13 cellular contexts compared by ENCODE assay signal in genomic region chr12:52425466-52425865, GRCh38. TPM values are rescaled to one million over a fixed set of nuclear protein-coding genes. Genes with fewer than 3 reads are reported as not detected.
"Had no signal": no experiment of that assay in that cellular context is flagged by ENCODE, and none has a peak within 500 bp of the region (broad histone marks: within the 10 kb centered on the region; RNA-seq: fewer than 3 reads in every experiment).

No MANE protein-coding gene starts in this region.

- H3K9me3 Mint-ChIP-seq: HFFc6, IgD-negative memory B cell had no signal

- H3K9me3 ChIP-seq: HAP-1 had no signal

- H3K27ac ChIP-seq: GM23248, HL-60, KMS-11 had no signal

- H2AFZ ChIP-seq: GM23248 had no signal

- H3K4me1 Mint-ChIP-seq: IgD-negative memory B cell had no signal

- ATAC-seq: HCT116, HepG2 had no signal

- DNase-seq: GM23248, GOT3, H7, HFFc6, KBM-7 had no signal

- H3K9ac ChIP-seq: GM23248, KMS-11 had no signal

- H3K36me3 ChIP-seq: HAP-1 had no signal

- H3K4me3 ChIP-seq: GM23248, HAP-1 had no signal

- H3K27ac Mint-ChIP-seq: HFFc6, IgD-negative memory B cell had no signal

- H3K4me3 Mint-ChIP-seq: HFFc6, IgD-negative memory B cell had no signal

- H3K4me2 ChIP-seq: KMS-11 had no signal

RNA-seq across cellular contexts. Expression of gene KRT75, which starts 8.7 kb away (rescaled TPM):
- total RNA-seq: GM23248, H7, HepG2, HFFc6, HT1080 had no signal
- polyA plus RNA-seq: GM23248, HepG2, IgD-negative memory B cell had no signal

RNA-seq across cellular contexts. Expression of gene KRT82, which starts 19.3 kb away (rescaled TPM):
- total RNA-seq: GM23248, H4, H7, HepG2, HFFc6, HT1080 had no signal
- polyA plus RNA-seq: GM23248, HepG2, IgD-negative memory B cell had no signal

RNA-seq across cellular contexts. Expression of gene KRT6B, which starts 26.5 kb away (rescaled TPM):
- total RNA-seq: GM23248, H4, H7, HepG2, HFFc6, HT1080 had no signal
- polyA plus RNA-seq: GM23248, HepG2, IgD-negative memory B cell had no signal

RNA-seq across cellular contexts. Expression of gene KRT84, which starts 40.0 kb away (rescaled TPM):
- total RNA-seq: GM23248, H4, H7, HepG2, HFFc6, HT1080 had no signal
- polyA plus RNA-seq: GM23248, HepG2, IgD-negative memory B cell had no signal

RNA-seq across cellular contexts. Expression of gene KRT6C, which starts 48.1 kb away (rescaled TPM):
- total RNA-seq: GM23248, H4, H7, HepG2, HFFc6, HT1080 had no signal
- polyA plus RNA-seq: GM23248, IgD-negative memory B cell had no signal
